8 cellular contexts compared by ENCODE assay signal in the genomic region with DNA sequence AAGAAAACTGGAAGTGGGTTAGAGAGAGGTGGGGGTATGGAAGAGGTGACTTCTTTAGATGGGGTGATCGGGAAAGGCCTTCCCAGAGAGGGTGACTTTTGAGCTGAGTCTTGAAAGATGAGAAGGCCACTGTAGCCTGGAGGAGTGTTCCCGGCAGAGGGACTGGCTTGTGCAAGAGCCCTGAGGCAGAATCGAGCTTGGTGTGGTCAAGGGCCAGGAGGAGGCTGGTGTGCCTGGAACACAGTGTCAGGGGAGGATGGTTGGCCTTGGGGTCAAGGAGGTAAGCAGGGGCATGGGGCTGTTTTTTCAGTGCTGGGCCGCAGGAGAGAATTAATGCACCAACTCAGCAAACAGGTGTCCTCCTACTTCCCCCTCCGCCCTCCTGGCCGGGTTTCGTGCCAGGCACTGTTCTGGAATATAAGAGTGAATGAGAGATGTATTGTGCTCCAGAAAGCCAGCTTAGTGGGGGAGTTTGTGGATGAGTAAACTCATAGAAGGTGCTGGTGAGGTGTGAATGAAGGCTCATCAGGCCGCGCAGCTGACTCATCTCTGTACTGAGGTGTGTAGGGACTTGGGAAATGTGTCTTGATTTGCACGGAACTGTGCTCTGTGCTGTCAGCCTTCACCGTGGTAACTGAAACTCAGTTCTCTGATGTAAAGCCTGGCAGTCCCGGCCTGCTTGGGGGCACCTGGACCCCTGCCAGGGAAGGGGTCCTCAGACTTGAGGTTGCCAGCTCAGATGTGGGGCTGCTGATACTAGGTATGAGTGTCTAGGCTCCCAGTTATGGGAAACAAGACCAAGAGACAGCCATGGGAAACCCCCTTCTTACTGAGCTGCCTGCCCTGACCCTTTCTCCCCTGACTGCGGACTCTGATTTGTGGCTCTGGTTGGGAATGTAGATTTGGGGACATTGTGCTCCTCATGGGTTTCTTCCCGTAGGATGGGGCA. TPM values are rescaled to one million over a fixed set of nuclear protein-coding genes. Genes with fewer than 3 reads are reported as not detected.
DNase-seq lines count a peak whose midpoint lies in the region; ATAC-seq, FAIRE-seq and TF ChIP-seq lines count a peak whose summit lies in the region.

No MANE protein-coding gene starts in this region.

- TF ChIP-seq CTCF in astrocyte (IDR thresholded peaks at IDR 0.05; ENCODE audit: insufficient read depth, low read depth, low read length) = no peak

- H3K27me3 ChIP-seq in astrocyte (ENCODE audit: insufficient read depth, low read length) = no peaks in the 10 kb centered on the region

- peak overlapping the region; percentile 66 for H3K4me2 ChIP-seq in astrocyte (ENCODE audit: low read length)

- peak overlapping the region; percentile 94 for H3K27ac Mint-ChIP-seq in T-helper 1 cell treated with Interleukin-12 subunit alpha and Interleukin-12 subunit beta and Interleukin-4 antibody, amounts not matched to agents 30 μg/mL and 1 μg/mL, for 36 hours
- H3K27ac Mint-ChIP-seq in astrocyte (ENCODE audit: unreplicated experiment) = peak overlapping the region; percentile 67

- peak; percentile 8; the same call in 1 of the 2 replicates for TF ChIP-seq POLR2A in GM12892 (IDR thresholded peaks at IDR 0.05; ENCODE audit: low read depth, low read length)

- peak overlapping the region; percentile 62 for H3K9ac ChIP-seq in astrocyte (ENCODE audit: low read length)

- DNase-seq in GM12892 (ENCODE audit: insufficient read length) = no peak
- peak; percentile 72 for DNase-seq in astrocyte (ENCODE audit: low read depth)
- peak in 3 of 4 experiments; percentile 59 to 85 (median 74) for DNase-seq in stimulated activated CD4-positive, alpha-beta T cell treated with anti-CD3 and anti-CD28 coated beads, Interleukin-1b, Interleukin-23, amount 100 ng/mL, for 24 hours (ENCODE audit: low read depth in 4 of 4, low spot score in 1 of 4)
- DNase-seq in ecto neural progenitor cell (ENCODE audit: low spot score) = no peak
- no peak for DNase-seq in AG08395 (ENCODE audit: low spot score)
- DNase-seq in HuH-7 (ENCODE audit: low spot score) = no peak

- no peak overlapping the region for H3K4me3 ChIP-seq in astrocyte (ENCODE audit: insufficient read depth, low read depth, low read length)

- H4K20me1 ChIP-seq in astrocyte (ENCODE audit: insufficient read depth, low read length) = peaks cover 93% of the 10 kb centered on the region

- peaks cover 24% of the 10 kb centered on the region for H3K4me1 ChIP-seq in astrocyte (ENCODE audit: insufficient read depth, low read length)

- no peaks in the 10 kb centered on the region for H3K9me3 ChIP-seq in astrocyte (ENCODE audit: insufficient read depth, low read depth, low read length)

- peaks cover 83% of the 10 kb centered on the region for H3K4me1 Mint-ChIP-seq in T-helper 1 cell treated with Interleukin-12 subunit alpha and Interleukin-12 subunit beta and Interleukin-4 antibody, amounts not matched to agents 30 μg/mL and 1 μg/mL, for 36 hours (ENCODE audit: low read depth)
- peaks cover 37% of the 10 kb centered on the region for H3K4me1 Mint-ChIP-seq in astrocyte (ENCODE audit: low read depth, unreplicated experiment)

- peak overlapping the region; percentile 76 for H3K4me3 Mint-ChIP-seq in T-helper 1 cell treated with Interleukin-12 subunit alpha and Interleukin-12 subunit beta and Interleukin-4 antibody, amounts not matched to agents 30 μg/mL and 1 μg/mL, for 36 hours
- H3K4me3 Mint-ChIP-seq in astrocyte (ENCODE audit: unreplicated experiment) = peak overlapping the region; percentile 1

- H2AFZ ChIP-seq in astrocyte (ENCODE audit: low read depth, low read length) = no peak overlapping the region

- H3K36me3 ChIP-seq in astrocyte (ENCODE audit: insufficient read depth, low read length) = no peaks in the 10 kb centered on the region

- H3K9me3 Mint-ChIP-seq in T-helper 1 cell treated with Interleukin-12 subunit alpha and Interleukin-12 subunit beta and Interleukin-4 antibody, amounts not matched to agents 30 μg/mL and 1 μg/mL, for 36 hours = no peaks in the 10 kb centered on the region
- H3K9me3 Mint-ChIP-seq in astrocyte (ENCODE audit: unreplicated experiment) = no peaks in the 10 kb centered on the region

- FAIRE-seq in GM12892 (lab: Jason Lieb, UNC) (peak; percentile 95), astrocyte (lab: Jason Lieb, UNC) (no peak)

- H3K79me2 ChIP-seq in astrocyte (ENCODE audit: insufficient read depth, low read length) = peaks cover 97% of the 10 kb centered on the region

- H3K27me3 Mint-ChIP-seq in T-helper 1 cell treated with Interleukin-12 subunit alpha and Interleukin-12 subunit beta and Interleukin-4 antibody, amounts not matched to agents 30 μg/mL and 1 μg/mL, for 36 hours (ENCODE audit: low read depth) = no peaks in the 10 kb centered on the region
- no peaks in the 10 kb centered on the region for H3K27me3 Mint-ChIP-seq in astrocyte (ENCODE audit: low read depth, unreplicated experiment)

- peaks cover 4% of the 10 kb centered on the region for H3K36me3 Mint-ChIP-seq in T-helper 1 cell treated with Interleukin-12 subunit alpha and Interleukin-12 subunit beta and Interleukin-4 antibody, amounts not matched to agents 30 μg/mL and 1 μg/mL, for 36 hours (ENCODE audit: low read depth)
- H3K36me3 Mint-ChIP-seq in astrocyte (ENCODE audit: low read depth, unreplicated experiment) = peaks cover 4% of the 10 kb centered on the region

- ATAC-seq in HG02610 (IDR thresholded peaks at IDR 0.05; ENCODE audit: unreplicated experiment) = peak; percentile 77

- H3K27ac ChIP-seq in astrocyte (ENCODE audit: low read depth, low read length) = peak overlapping the region; percentile 68

RNA-seq across cellular contexts. Expression of a gene that starts 15.3 kb away (rescaled TPM):
- polyA plus RNA-seq in GM12892 (2012; ENCODE audit: missing spikeins) = 37.7 TPM
- 85.2 and 90.2 TPM in 2 replicates for total RNA-seq in astrocyte

Comparison
In these comparisons a context has a peak if more than half of its experiments do, and no peak if none do; other contexts are left out.
1. DNase-seq: peak in astrocyte (single experiment) and stimulated activated CD4-positive, alpha-beta T cell treated with anti-CD3 and anti-CD28 coated beads, Interleukin-1b, Interleukin-23, amount 100 ng/mL, for 24 hours (3 of 4); none in GM12892 (single experiment), ecto neural progenitor cell (single experiment), AG08395 (single experiment) and HuH-7 (single experiment).